ENCODE assay signal across 1 cellular context in genomic region chr5:148684528-148684927, GRCh38.
TF ChIP-seq lines count a peak whose summit lies in the region.

No MANE protein-coding gene starts in this region.

TF ChIP-seq in H1, 55 proteins besides CTCF, POLR2A, EP300 and RAD21 (continued from another document):
- TF ChIP-seq ASH2L (IDR thresholded peaks at IDR 0.05; ENCODE audit: low read length) (no peak), MAX (IDR thresholded peaks at IDR 0.05) (no peak), ZNF274 (IDR thresholded peaks at IDR 0.05; ENCODE audit: borderline replicate concordance, extremely low read depth, low read length) (no peak), USF2 (IDR thresholded peaks at IDR 0.05; ENCODE audit: low read length) (no peak), SAP30 (IDR thresholded peaks at IDR 0.05; ENCODE audit: insufficient read depth, insufficient replicate concordance, low read length) (no peak), JUND (IDR thresholded peaks at IDR 0.05; ENCODE audit: low read length) (no peak), RFX5 (IDR thresholded peaks at IDR 0.05; ENCODE audit: borderline replicate concordance, low read depth, low read length) (no peak), GABPA (IDR thresholded peaks at IDR 0.05; ENCODE audit: borderline replicate concordance, insufficient read depth, low read length) (no peak), CHD2 (IDR thresholded peaks at IDR 0.05; ENCODE audit: low read length) (no peak), E2F6 (IDR thresholded peaks at IDR 0.05) (no peak), RBBP5 (IDR thresholded peaks at IDR 0.05; ENCODE audit: borderline replicate concordance, low read depth, low read length) (no peak), TAF7 (optimal IDR thresholded peaks at IDR 0.05; ENCODE audit: borderline replicate concordance, low read depth, low read length) (no peak), TBP (IDR thresholded peaks at IDR 0.05; ENCODE audit: low read depth, low read length) (no peak)
